8 cellular contexts compared by ENCODE assay signal in genomic region chrX:15674899-15675489, GRCh38. TPM values are rescaled to one million over a fixed set of nuclear protein-coding genes. Genes with fewer than 3 reads are reported as not detected.
A peak's percentile ranks its signal among the peaks of the same experiment; 100 is the strongest.
DNase-seq lines count a peak whose midpoint lies in the region; ATAC-seq and TF ChIP-seq lines count a peak whose summit lies in the region.

No MANE protein-coding gene starts in this region.

- ATAC-seq in HG02678 (IDR thresholded peaks at IDR 0.05; ENCODE audit: unreplicated experiment): peak; percentile 75
- ATAC-seq in activated naive CD8-positive, alpha-beta T cell treated with anti-CD3 and anti-CD28 coated beads, Interleukin-2, amount 50 U/mL, for 24 hours: peak; percentile 76
- ATAC-seq in heart left ventricle: peak; percentile 95 to 96 (median 96)

- no peak overlapping the region for H3K4me3 Mint-ChIP-seq in activated naive CD8-positive, alpha-beta T cell treated with anti-CD3 and anti-CD28 coated beads, Interleukin-2, amount 50 U/mL, for 24 hours
- H3K4me3 Mint-ChIP-seq in type B pancreatic cell: no peak overlapping the region

- peak in 1 of 2 donors; percentile 40 for TF ChIP-seq POLR2A in heart left ventricle (IDR thresholded peaks at IDR 0.05)

- peak overlapping the region; percentile 81 for H3K4me3 ChIP-seq in GM12865 (ENCODE audit: low read depth, low read length)
- H3K4me3 ChIP-seq in heart left ventricle: peak overlapping the region; percentile 59 to 88 (median 76)

- peaks cover 0 to 30% (median 8%) of the 10 kb centered on the region in 12 donors for H3K4me1 ChIP-seq in heart left ventricle

- H3K36me3 ChIP-seq in heart left ventricle: peaks cover 0 to 5% (median 0%) of the 10 kb centered on the region in 9 donors

- H3K4me1 Mint-ChIP-seq in activated naive CD8-positive, alpha-beta T cell treated with anti-CD3 and anti-CD28 coated beads, Interleukin-2, amount 50 U/mL, for 24 hours: peaks cover 51% of the 10 kb centered on the region
- H3K4me1 Mint-ChIP-seq in type B pancreatic cell (ENCODE audit: unreplicated experiment): peaks cover 7% of the 10 kb centered on the region

- intact Hi-C loops in heart left ventricle (cut with DNase I): no loop called here

- TF ChIP-seq CTCF in GM12865 (IDR thresholded peaks at IDR 0.05; ENCODE audit: insufficient read depth, low read depth, low read length, missing control alignments): no peak
- no peak for TF ChIP-seq CTCF in heart left ventricle (IDR thresholded peaks at IDR 0.05)
- TF ChIP-seq CTCF in type B pancreatic cell (conservative IDR thresholded peaks at IDR 0.05): no peak

- H3K9me3 ChIP-seq in heart left ventricle: no peaks in the 10 kb centered on the region

- H3K36me3 Mint-ChIP-seq in activated naive CD8-positive, alpha-beta T cell treated with anti-CD3 and anti-CD28 coated beads, Interleukin-2, amount 50 U/mL, for 24 hours (ENCODE audit: low read depth): peaks cover 5% of the 10 kb centered on the region
- H3K36me3 Mint-ChIP-seq in type B pancreatic cell: peaks cover 5% of the 10 kb centered on the region

- H3K27ac ChIP-seq in heart left ventricle: peak overlapping the region; percentile 93 to 99 (median 98)

- WGBS in heart left ventricle, 4 donors: 0 to 1% (median 0%) methylated on average over 46 of the region's 46 CpGs

- H3K27me3 Mint-ChIP-seq in activated naive CD8-positive, alpha-beta T cell treated with anti-CD3 and anti-CD28 coated beads, Interleukin-2, amount 50 U/mL, for 24 hours: no peaks in the 10 kb centered on the region
- H3K27me3 Mint-ChIP-seq in type B pancreatic cell: no peaks in the 10 kb centered on the region

- peaks cover 0 to 5% (median 0%) of the 10 kb centered on the region in 9 donors for H3K27me3 ChIP-seq in heart left ventricle

- H3K27ac Mint-ChIP-seq in activated naive CD8-positive, alpha-beta T cell treated with anti-CD3 and anti-CD28 coated beads, Interleukin-2, amount 50 U/mL, for 24 hours: no peak overlapping the region
- no peak overlapping the region for H3K27ac Mint-ChIP-seq in type B pancreatic cell

- DNase-seq in GM12865 (ENCODE audit: low read depth) (peak; percentile 91), NCI-H1105 treated with DMSO at 0.1 percent for 48 hours (lab: John Stamatoyannopoulos, UW) (peak; percentile 80), SKM-1 (lab: John Stamatoyannopoulos, UW; ENCODE audit: unreplicated experiment) (peak; percentile 60), heart left ventricle (peak; percentile 83 to 97 (median 88)), pons (ENCODE audit: low spot score) (peak; percentile 90), type B pancreatic cell (ENCODE audit: extremely low spot score, unreplicated experiment) (peak; percentile 81)
- DNase-seq in activated naive CD8-positive, alpha-beta T cell treated with anti-CD3 and anti-CD28 coated beads, Interleukin-2, amount 50 U/mL, for 24 hours: peak; percentile 83

- no peaks in the 10 kb centered on the region for H3K9me3 Mint-ChIP-seq in activated naive CD8-positive, alpha-beta T cell treated with anti-CD3 and anti-CD28 coated beads, Interleukin-2, amount 50 U/mL, for 24 hours
- no peaks in the 10 kb centered on the region for H3K9me3 Mint-ChIP-seq in type B pancreatic cell

RNA-seq across cellular contexts. Expression of gene CLTRN, which starts 10.4 kb away (rescaled TPM):
- total RNA-seq in heart left ventricle (1 to 10 TPM in 5 of 9 donors, under 1 TPM in 4; 0.25 to 1.8 (median 1.1) TPM), type B pancreatic cell (ENCODE audit: low replicate concordance) (1.6 and 3.9 TPM in 2 replicates)
- 1 to 10 TPM in 1 of 2 donors, under 1 TPM in 1; 0.11 to 1.4 TPM for polyA plus RNA-seq in heart left ventricle

Comparison
In these comparisons a context has a peak if more than half of its experiments do, and no peak if none do; other contexts are left out.
1. Peak in every context shown above with its lines: DNase-seq, ATAC-seq, H3K4me3 ChIP-seq and H3K27ac ChIP-seq.